8 cellular contexts compared by ENCODE assay signal in the genomic region with DNA sequence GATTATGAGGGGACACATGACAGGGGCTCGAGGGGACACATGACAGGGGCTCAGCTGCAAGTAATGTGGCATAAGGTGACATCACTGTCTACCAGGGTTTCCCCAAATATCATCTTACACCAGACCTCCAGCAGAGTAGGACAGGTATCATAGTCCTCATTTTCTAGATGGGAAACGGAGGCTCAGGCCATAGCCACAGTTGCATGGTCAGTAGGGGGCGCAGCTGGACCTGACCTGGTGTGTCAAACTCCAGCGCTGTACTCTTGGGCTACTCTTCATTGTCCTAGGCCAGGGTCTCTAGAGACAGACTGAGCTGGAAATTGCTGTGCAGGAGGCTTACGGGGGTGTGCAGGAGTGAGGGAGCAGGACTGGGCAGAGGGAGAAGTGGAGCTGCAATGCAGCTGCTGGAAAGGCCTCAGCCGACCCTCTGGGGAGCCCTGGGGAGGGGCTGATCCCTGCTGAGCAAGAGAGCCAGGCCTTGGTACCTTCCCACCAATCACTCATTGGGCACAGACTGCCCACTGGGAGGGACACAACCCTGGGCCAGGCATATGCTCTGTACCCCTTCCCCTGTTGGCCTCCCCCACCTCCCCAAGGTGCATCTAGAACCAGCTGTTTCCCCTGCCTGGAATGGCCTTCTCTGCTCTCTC.
A peak's percentile ranks its signal among the peaks of the same experiment; 100 is the strongest.
DNase-seq lines count a peak whose midpoint lies in the region; ATAC-seq and TF ChIP-seq lines count a peak whose summit lies in the region.

No MANE protein-coding gene starts in this region.

- no peaks in the 10 kb centered on the region for H3K9me2 ChIP-seq in SU-DHL-6 (replicated peaks; ENCODE audit: insufficient read depth, low read length)

- no peak overlapping the region for H2AFZ ChIP-seq in SU-DHL-6 (ENCODE audit: low read depth, low read length, severe bottlenecking)

- no peaks in the 10 kb centered on the region for H4K20me1 ChIP-seq in SU-DHL-6 (ENCODE audit: low read depth, low read length)

- H3K4me1 Mint-ChIP-seq in HFFc6 (ENCODE audit: low read depth) = no peaks in the 10 kb centered on the region
- peaks cover 0 to 2% (median 0%) of the 10 kb centered on the region in 7 donors for H3K4me1 Mint-ChIP-seq in naive thymus-derived CD4-positive, alpha-beta T cell

- H3K27me3 ChIP-seq in SU-DHL-6 (ENCODE audit: low read length) (no peaks in the 10 kb centered on the region), uterus (no peaks in the 10 kb centered on the region)
- H3K27me3 ChIP-seq in naive thymus-derived CD4-positive, alpha-beta T cell (ENCODE audit: control insufficient read depth in 2 of 2, insufficient read depth in 2 of 2, low read length in 2 of 2) = no peaks in the 10 kb centered on the region

- ATAC-seq in naive thymus-derived CD4-positive, alpha-beta T cell = peak; percentile 41
- no peak for ATAC-seq in HG02610 (IDR thresholded peaks at IDR 0.05; ENCODE audit: unreplicated experiment)

- H3F3A ChIP-seq in SU-DHL-6 (ENCODE audit: insufficient read depth) = no peaks in the 10 kb centered on the region

- no peak overlapping the region for H3K9ac ChIP-seq in SU-DHL-6 (ENCODE audit: low read length)

- no peak for TF ChIP-seq POLR2A in uterus (IDR thresholded peaks at IDR 0.05)

- TF ChIP-seq CTCF in HFFc6 (IDR thresholded peaks at IDR 0.05) (peak; percentile 81), SU-DHL-6 (IDR thresholded peaks at IDR 0.05; ENCODE audit: insufficient read depth, low read length, poor library complexity, severe bottlenecking) (peak; percentile 50), uterus (IDR thresholded peaks at IDR 0.05) (no peak)

- H3K9me3 ChIP-seq in SU-DHL-6 (ENCODE audit: insufficient read depth, low read length) = no peaks in the 10 kb centered on the region; the same call in 1 of the 2 replicates
- H3K9me3 ChIP-seq in naive thymus-derived CD4-positive, alpha-beta T cell (ENCODE audit: control insufficient read depth in 2 of 3, low read length in 3 of 3) = peaks cover 0 to 7% (median 0%) of the 10 kb centered on the region in 3 experiments
- no peaks in the 10 kb centered on the region for H3K9me3 ChIP-seq in uterus

- intact Hi-C loops in naive thymus-derived CD4-positive, alpha-beta T cell (cut with micrococcal nuclease) = loop anchor here in 1 of 2 donors (1.0 kb wide), 1 partner anchor 326 kb away; no protein-coding TSS in a partner anchor
- intact Hi-C loops in uterus (cut with DNase I; ENCODE audit: low total_unique reads) = no loop called here

- no peaks in the 10 kb centered on the region for H3K4me1 ChIP-seq in naive thymus-derived CD4-positive, alpha-beta T cell (ENCODE audit: control insufficient read depth in 2 of 2, insufficient read depth in 2 of 2, low read length in 2 of 2)
- no peaks in the 10 kb centered on the region for H3K4me1 ChIP-seq in uterus

- no peaks in the 10 kb centered on the region for H3K79me2 ChIP-seq in SU-DHL-6 (ENCODE audit: insufficient read depth, low read length)

- no peak overlapping the region for H3K4me3 ChIP-seq in SU-DHL-6 (ENCODE audit: insufficient read depth, low read length, poor library complexity, severe bottlenecking)
- H3K4me3 ChIP-seq in naive thymus-derived CD4-positive, alpha-beta T cell (ENCODE audit: low read length) = no peak overlapping the region
- no peak overlapping the region for H3K4me3 ChIP-seq in uterus

- H3K36me3 Mint-ChIP-seq in HFFc6 (ENCODE audit: low read depth) = no peaks in the 10 kb centered on the region
- peaks cover 0 to 4% (median 4%) of the 10 kb centered on the region in 5 donors for H3K36me3 Mint-ChIP-seq in naive thymus-derived CD4-positive, alpha-beta T cell

- H3K27ac ChIP-seq in SU-DHL-6 (ENCODE audit: low read depth, low read length) = no peak overlapping the region
- no peak overlapping the region for H3K27ac ChIP-seq in naive thymus-derived CD4-positive, alpha-beta T cell (ENCODE audit: low read depth, low read length)
- H3K27ac ChIP-seq in uterus = no peak overlapping the region

- H3K36me3 ChIP-seq in SU-DHL-6 (ENCODE audit: low read length) (no peaks in the 10 kb centered on the region), uterus (no peaks in the 10 kb centered on the region)
- no peaks in the 10 kb centered on the region for H3K36me3 ChIP-seq in naive thymus-derived CD4-positive, alpha-beta T cell (ENCODE audit: control insufficient read depth in 2 of 3, insufficient read depth in 3 of 3, low read length in 3 of 3)

- CTCF ChIA-PET in naive thymus-derived CD4-positive, alpha-beta T cell (lab: Charles Lee) = no interaction called here

- H3K4me2 ChIP-seq in SU-DHL-6 (ENCODE audit: low read depth, low read length, poor library complexity, severe bottlenecking) = no peak overlapping the region

- peaks cover 9% of the 10 kb centered on the region for H3K9me3 Mint-ChIP-seq in HFFc6
- H3K9me3 Mint-ChIP-seq in naive thymus-derived CD4-positive, alpha-beta T cell = peaks cover 0 to 23% (median 9%) of the 10 kb centered on the region in 11 donors

- H3K27ac Mint-ChIP-seq in HFFc6 = no peak overlapping the region
- no peak overlapping the region for H3K27ac Mint-ChIP-seq in naive thymus-derived CD4-positive, alpha-beta T cell

- POLR2A ChIA-PET in naive thymus-derived CD4-positive, alpha-beta T cell (lab: Charles Lee) = no interaction called here

- no peak overlapping the region for H3K4me3 Mint-ChIP-seq in HFFc6
- H3K4me3 Mint-ChIP-seq in naive thymus-derived CD4-positive, alpha-beta T cell = no peak overlapping the region

- DNase-seq in Ammon's horn (ENCODE audit: low spot score) (peak; percentile 48), HFFc6 (peak; percentile 8), ecto neural progenitor cell (ENCODE audit: low spot score) (peak; percentile 82), activated gamma-delta T cell (lab: John Stamatoyannopoulos, UW) (no peak), uterus (no peak)
- DNase-seq in naive thymus-derived CD4-positive, alpha-beta T cell = peak in 3 of 9 donors; percentile 3 to 43 (median 4)

- H3K27me3 Mint-ChIP-seq in HFFc6 (ENCODE audit: insufficient read depth) = peaks cover 39% of the 10 kb centered on the region
- H3K27me3 Mint-ChIP-seq in naive thymus-derived CD4-positive, alpha-beta T cell = peaks cover 0 to 5% (median 0%) of the 10 kb centered on the region in 5 donors

Comparison
In these comparisons a context has a peak if more than half of its experiments do, and no peak if none do; other contexts are left out.
1. DNase-seq: peak in Ammon's horn (single experiment), HFFc6 (single experiment) and ecto neural progenitor cell (single experiment); none in activated gamma-delta T cell (single experiment) and uterus (0 of 2).
2. CTCF ChIP-seq: peak in HFFc6 (single experiment) and SU-DHL-6 (single experiment); none in uterus (0 of 4).